Comparison of ENCODE assay signal across 14 cellular contexts in genomic region chr1:7068552-7068951, GRCh38.
A peak's percentile ranks its signal among the peaks of the same experiment; 100 is the strongest.
DNase-seq lines count a peak whose midpoint lies in the region; ATAC-seq lines count a peak whose summit lies in the region.
"Had no signal": no experiment of that assay in that cellular context is flagged by ENCODE, and none has a peak within 500 bp of the region (broad histone marks: within the 10 kb centered on the region; RNA-seq: fewer than 3 reads in every experiment).

No MANE protein-coding gene starts in this region.

- H3K9me3 ChIP-seq in MG63, result no peaks in the 10 kb centered on the region
- H3K9me3 ChIP-seq: Caco-2 had no signal

- no peaks in the 10 kb centered on the region for H3K36me3 ChIP-seq in MG63

- no peaks in the 10 kb centered on the region for H3K27me3 ChIP-seq in MG63

- ATAC-seq in HG02610 (IDR thresholded peaks at IDR 0.05; ENCODE audit: unreplicated experiment), result no peak
- no peak for ATAC-seq in GM18861 (IDR thresholded peaks at IDR 0.05; ENCODE audit: unreplicated experiment)
- ATAC-seq: HCT116 had no signal

- DNase-seq in HT1080 (ENCODE audit: low read depth) (peak; percentile 12), MG63 (peak; percentile 27), astrocyte of the hippocampus (ENCODE audit: low read depth, low spot score) (peak; percentile 21)
- DNase-seq in stimulated activated CD4-positive, alpha-beta T cell treated with anti-CD3 and anti-CD28 coated beads, Interleukin-15, amount 100 ng/mL, for 24 hours, result no peak
- DNase-seq: C1 segment of cervical spinal cord; Caco-2; CD4-positive, alpha-beta memory T cell; DMS153; DND-41; GM23248; H9 had no signal

- no peak overlapping the region for H3K4me3 ChIP-seq in MG63
- H3K4me3 ChIP-seq: GM23248 had no signal
